15 cellular contexts compared by ENCODE assay signal in genomic region chrX:15714529-15714928, GRCh38. TPM values are rescaled to one million over a fixed set of nuclear protein-coding genes. Genes with fewer than 3 reads are reported as not detected.
DNase-seq lines count a peak whose midpoint lies in the region; ATAC-seq and TF ChIP-seq lines count a peak whose summit lies in the region.
"Had no signal": no experiment of that assay in that cellular context is flagged by ENCODE, and none has a peak within 500 bp of the region (broad histone marks: within the 10 kb centered on the region; RNA-seq: fewer than 3 reads in every experiment).

No MANE protein-coding gene starts in this region.

- H2BK120ac ChIP-seq in mesenchymal stem cell (ENCODE audit: low read depth, low read length): no peak overlapping the region

- no peak overlapping the region for H3K4me2 ChIP-seq in mesenchymal stem cell (ENCODE audit: low read length, poor library complexity, severe bottlenecking)

- no peak overlapping the region for H2AK5ac ChIP-seq in mesenchymal stem cell (ENCODE audit: low read length, severe bottlenecking)

- H3K9me3 Mint-ChIP-seq in type B pancreatic cell: no peaks in the 10 kb centered on the region
- H3K9me3 Mint-ChIP-seq in natural killer cell: no peaks in the 10 kb centered on the region
- H3K9me3 Mint-ChIP-seq: activated naive CD4-positive, alpha-beta T cell treated with anti-CD3 and anti-CD28 coated beads, Interleukin-2, amount 50 U/mL, for 24 hours had no signal

- no peak overlapping the region for H2BK12ac ChIP-seq in mesenchymal stem cell (ENCODE audit: low read length in 2 of 2)

- WGBS in heart right ventricle, 2 donors: 38 to 71% methylated on average over 1 of the region's 1 CpG
- WGBS in mesenchymal stem cell: 97% methylated on average over 1 of the region's 1 CpG

- H3K4me3 ChIP-seq in heart right ventricle (no peak overlapping the region), mesenchymal stem cell (ENCODE audit: insufficient read depth in 1 of 2, low read depth in 1 of 2, low read length in 2 of 2) (no peak overlapping the region)
- H3K4me3 ChIP-seq: esophagus squamous epithelium, spleen had no signal

- H3K4me1 ChIP-seq in heart right ventricle: peaks cover 0 to 9% (median 0%) of the 10 kb centered on the region in 9 donors
- H3K4me1 ChIP-seq in mesenchymal stem cell (ENCODE audit: control insufficient read depth, insufficient read depth, low read depth, low read length): no peaks in the 10 kb centered on the region
- H3K4me1 ChIP-seq: spleen had no signal

- intact Hi-C loops in heart right ventricle (cut with DNase I): no loop called here
- intact Hi-C loops in natural killer cell (cut with micrococcal nuclease): no loop called here

- TF ChIP-seq CTCF in RWPE1 (conservative IDR thresholded peaks at IDR 0.05; ENCODE audit: low read depth): no peak
- TF ChIP-seq CTCF in heart right ventricle (IDR thresholded peaks at IDR 0.05): no peak
- TF ChIP-seq CTCF in type B pancreatic cell (conservative IDR thresholded peaks at IDR 0.05): no peak
- TF ChIP-seq CTCF in natural killer cell (IDR thresholded peaks at IDR 0.05): no peak

- H3K23ac ChIP-seq in mesenchymal stem cell (ENCODE audit: low read length in 2 of 2): no peak overlapping the region

- H2BK15ac ChIP-seq in mesenchymal stem cell (ENCODE audit: low read depth, poor library complexity, severe bottlenecking): no peak overlapping the region

- H3K36me3 ChIP-seq in heart right ventricle (no peaks in the 10 kb centered on the region), mesenchymal stem cell (ENCODE audit: control insufficient read depth in 1 of 2, insufficient read depth in 2 of 2, low read depth in 1 of 2, low read length in 2 of 2) (peaks cover 3 to 11% of the 10 kb centered on the region in 2 experiments)
- H3K36me3 ChIP-seq: esophagus squamous epithelium had no signal

- H3K27ac Mint-ChIP-seq in type B pancreatic cell (peak overlapping the region; percentile 14), natural killer cell (no peak overlapping the region)
- H3K27ac Mint-ChIP-seq: activated CD8-positive, alpha-beta memory T cell treated with anti-CD3 and anti-CD28 coated beads, Interleukin-2, amount 10 ng/mL, durations not matched to agents 7 days and 5 days; activated naive CD4-positive, alpha-beta T cell treated with anti-CD3 and anti-CD28 coated beads, Interleukin-2, amount 50 U/mL, for 24 hours had no signal

- no peaks in the 10 kb centered on the region for H3K27me3 Mint-ChIP-seq in type B pancreatic cell
- H3K27me3 Mint-ChIP-seq in natural killer cell (ENCODE audit: low read depth in 2 of 2): no peaks in the 10 kb centered on the region
- H3K27me3 Mint-ChIP-seq: activated CD8-positive, alpha-beta memory T cell treated with anti-CD3 and anti-CD28 coated beads, Interleukin-2, amount 10 ng/mL, durations not matched to agents 7 days and 5 days; activated naive CD4-positive, alpha-beta T cell treated with anti-CD3 and anti-CD28 coated beads, Interleukin-2, amount 50 U/mL, for 24 hours had no signal

- ATAC-seq in heart right ventricle: peak in 3 of 8 donors; percentile 71 to 85 (median 74)
- no peak for ATAC-seq in natural killer cell
- ATAC-seq: activated CD8-positive, alpha-beta memory T cell treated with anti-CD3 and anti-CD28 coated beads, Interleukin-2, amount 10 ng/mL, durations not matched to agents 7 days and 5 days; HepG2 had no signal

- H3K18ac ChIP-seq in mesenchymal stem cell (ENCODE audit: low read depth in 1 of 2, low read length in 2 of 2): no peak overlapping the region

- H3K27ac ChIP-seq in RWPE1 (no peak overlapping the region), heart right ventricle (no peak overlapping the region), mesenchymal stem cell (ENCODE audit: low read length, poor library complexity, severe bottlenecking) (no peak overlapping the region)
- H3K27ac ChIP-seq: esophagus squamous epithelium, spleen had no signal

- H3K4me1 Mint-ChIP-seq in type B pancreatic cell (ENCODE audit: unreplicated experiment): peaks cover 17% of the 10 kb centered on the region
- peaks cover 10 to 13% of the 10 kb centered on the region in 2 donors for H3K4me1 Mint-ChIP-seq in natural killer cell
- H3K4me1 Mint-ChIP-seq: activated naive CD4-positive, alpha-beta T cell treated with anti-CD3 and anti-CD28 coated beads, Interleukin-2, amount 50 U/mL, for 24 hours had no signal

- no peak overlapping the region for H3K9ac ChIP-seq in mesenchymal stem cell (ENCODE audit: low read length)

- CTCF ChIA-PET in RWPE1 (lab: Yijun Ruan, JAX): no interaction called here

- no peak overlapping the region for H4K8ac ChIP-seq in mesenchymal stem cell (ENCODE audit: low read length)

- POLR2A ChIA-PET in RWPE1 (lab: Yijun Ruan, JAX; ENCODE audit: low non-redundant PET): no interaction called here

- no peak overlapping the region for H4K91ac ChIP-seq in mesenchymal stem cell (ENCODE audit: low read length)

- H3K4me3 Mint-ChIP-seq in type B pancreatic cell: no peak overlapping the region
- no peak overlapping the region for H3K4me3 Mint-ChIP-seq in natural killer cell
- H3K4me3 Mint-ChIP-seq: activated CD8-positive, alpha-beta memory T cell treated with anti-CD3 and anti-CD28 coated beads, Interleukin-2, amount 10 ng/mL, durations not matched to agents 7 days and 5 days; activated naive CD4-positive, alpha-beta T cell treated with anti-CD3 and anti-CD28 coated beads, Interleukin-2, amount 50 U/mL, for 24 hours had no signal

- H3K27me3 ChIP-seq in heart right ventricle (no peaks in the 10 kb centered on the region), mesenchymal stem cell (ENCODE audit: control insufficient read depth in 1 of 2, insufficient read depth in 1 of 2, low read length in 2 of 2) (no peaks in the 10 kb centered on the region)
- H3K27me3 ChIP-seq: esophagus squamous epithelium, spleen had no signal

- no peak overlapping the region for H3K4ac ChIP-seq in mesenchymal stem cell (ENCODE audit: low read depth in 1 of 2, low read length in 2 of 2)

- H3K36me3 Mint-ChIP-seq in type B pancreatic cell (no peaks in the 10 kb centered on the region), natural killer cell (no peaks in the 10 kb centered on the region)
- H3K36me3 Mint-ChIP-seq: activated naive CD4-positive, alpha-beta T cell treated with anti-CD3 and anti-CD28 coated beads, Interleukin-2, amount 50 U/mL, for 24 hours had no signal

- no peaks in the 10 kb centered on the region for H3K79me1 ChIP-seq in mesenchymal stem cell (replicated peaks; ENCODE audit: low read length, poor library complexity, severe bottlenecking)

- no peak overlapping the region for H2BK5ac ChIP-seq in mesenchymal stem cell (ENCODE audit: low read depth, low read length, poor library complexity, severe bottlenecking)

- no peak overlapping the region for H2AFZ ChIP-seq in mesenchymal stem cell (ENCODE audit: low read depth, low read length)

- DNase-seq in NCI-H748 (lab: John Stamatoyannopoulos, UW; ENCODE audit: unreplicated experiment): peak; percentile 9
- no peak for DNase-seq in NCI-H748 treated with DMSO at 0.1 percent for 48 hours (lab: John Stamatoyannopoulos, UW)
- DNase-seq in RWPE1 (ENCODE audit: low spot score): peak; percentile 17
- peak; percentile 15 to 30 for DNase-seq in heart right ventricle
- no peak for DNase-seq in type B pancreatic cell (ENCODE audit: extremely low spot score, unreplicated experiment)
- no peak for DNase-seq in mesenchymal stem cell
- no peak for DNase-seq in natural killer cell
- DNase-seq in activated effector memory CD4-positive, alpha-beta T cell treated with anti-CD3 and anti-CD28 coated beads, Interleukin-2, amount 50 U/mL, for 16 hours: no peak
- DNase-seq: activated CD8-positive, alpha-beta memory T cell treated with anti-CD3 and anti-CD28 coated beads, Interleukin-2, amount 10 ng/mL, durations not matched to agents 7 days and 5 days; DMS79 treated with DMSO at 0.1 percent for 48 hours; esophagus squamous epithelium; NCI-H1436; spleen had no signal

- H3K9me3 ChIP-seq in heart right ventricle: no peaks in the 10 kb centered on the region
- no peaks in the 10 kb centered on the region for H3K9me3 ChIP-seq in mesenchymal stem cell (ENCODE audit: control insufficient read depth, low read length)
- H3K9me3 ChIP-seq: esophagus squamous epithelium, spleen had no signal

- H3K14ac ChIP-seq in mesenchymal stem cell (ENCODE audit: low read length in 2 of 2): no peak overlapping the region

RNA-seq across cellular contexts. Expression of gene CA5B, which starts 23.5 kb away (rescaled TPM):
- total RNA-seq in heart right ventricle (1 to 10 TPM; 2.4 to 4.9 (median 3.3) TPM), type B pancreatic cell (ENCODE audit: low replicate concordance) (16.7 and 25.1 TPM in 2 replicates), natural killer cell (100 to 1,000 TPM in 1 of 3 donors, 10 to 100 TPM in 2; 56.3 to 111 (median 80.5) TPM)
- polyA plus RNA-seq in heart right ventricle: 1 to 10 TPM in 1 of 2 donors, under 1 TPM in 1; 0.77 to 1.8 TPM
- polyA plus RNA-seq in mesenchymal stem cell (2013, experiment 1 of 2): 13.2 TPM
- polyA plus RNA-seq in mesenchymal stem cell (2013, experiment 2 of 2): 12.4 TPM

RNA-seq across cellular contexts. Expression of gene CLTRN, which starts 49.9 kb away (rescaled TPM):
- total RNA-seq in heart right ventricle (1 to 10 TPM in 2 of 10 donors, under 1 TPM in 8; 0.17 to 1.4 (median 0.86) TPM), type B pancreatic cell (ENCODE audit: low replicate concordance) (1.6 and 3.9 TPM in 2 replicates), natural killer cell (under 1 TPM in 1 of 3 donors, not detected in 2; 0.28 TPM)
- 1 to 10 TPM in 1 of 2 donors, under 1 TPM in 1; 0.07 to 2.4 TPM for polyA plus RNA-seq in heart right ventricle
- polyA plus RNA-seq in mesenchymal stem cell (2013, experiment 1 of 2): 0.15 TPM
- polyA plus RNA-seq in mesenchymal stem cell (2013, experiment 2 of 2): 0.18 TPM

Comparison
In these comparisons a context has a peak if more than half of its experiments do, and no peak if none do; other contexts are left out.
1. DNase-seq: peak in NCI-H748 (single experiment), RWPE1 (single experiment) and heart right ventricle (2 of 2); none in NCI-H748 treated with DMSO at 0.1 percent for 48 hours (single experiment), type B pancreatic cell (single experiment), mesenchymal stem cell (single experiment), natural killer cell (single experiment) and activated effector memory CD4-positive, alpha-beta T cell treated with anti-CD3 and anti-CD28 coated beads, Interleukin-2, amount 50 U/mL, for 16 hours (single experiment).